31 cellular contexts compared by ENCODE assay signal in genomic region chr4:86108834-86109233, GRCh38.
"Had no signal": no experiment of that assay in that cellular context is flagged by ENCODE, and none has a peak within 500 bp of the region (broad histone marks: within the 10 kb centered on the region; RNA-seq: fewer than 3 reads in every experiment).

No MANE protein-coding gene starts in this region.

- DNase-seq: activated CD4-positive, alpha-beta memory T cell treated with anti-CD3 and anti-CD28 coated beads, Interleukin-2, amount 10 ng/mL, durations not matched to agents 7 days and 5 days; activated CD4-positive, alpha-beta T cell treated with anti-CD3 and anti-CD28 coated beads for 1 hour; activated CD4-positive, alpha-beta T cell treated with anti-CD3 and anti-CD28 coated beads for 36 hours; activated CD4-positive, alpha-beta T cell treated with anti-CD3 and anti-CD28 coated beads for 48 hours; activated CD4-positive, alpha-beta T cell treated with anti-CD3 and anti-CD28 coated beads, Interleukin-2, amount 10 ng/mL, durations not matched to agents 7 days and 5 days; activated CD4-positive, alpha-beta T cell treated with anti-CD3 and anti-CD28 coated beads, Interleukin-2, amount 50 U/mL, for 48 hours; activated CD4-positive, CD25-positive, alpha-beta regulatory T cell; activated CD8-positive, alpha-beta memory T cell treated with anti-CD3 and anti-CD28 coated beads for 24 hours; activated CD8-positive, alpha-beta memory T cell treated with anti-CD3 and anti-CD28 coated beads, Interleukin-2, amount 10 ng/mL, durations not matched to agents 7 days and 5 days; activated CD8-positive, alpha-beta memory T cell treated with anti-CD3 and anti-CD28 coated beads, Interleukin-2, amount 50 U/mL, for 48 hours; activated CD8-positive, alpha-beta T cell treated with anti-CD3 and anti-CD28 coated beads, Interleukin-2, amount 10 ng/mL, durations not matched to agents 7 days and 5 days; activated effector memory CD4-positive, alpha-beta T cell treated with Interleukin-2 at 50 U/mL for 16 hours; activated gamma-delta T cell; activated naive CD4-positive, alpha-beta T cell treated with anti-CD3 and anti-CD28 coated beads, Interleukin-2, amount 10 ng/mL, durations not matched to agents 7 days and 5 days; activated naive CD4-positive, alpha-beta T cell treated with Interleukin-2 at 50 U/mL for 16 hours; activated naive CD8-positive, alpha-beta T cell treated with anti-CD3 and anti-CD28 coated beads, Interleukin-2, amount 10 ng/mL, durations not matched to agents 7 days and 5 days; activated naive CD8-positive, alpha-beta T cell treated with anti-CD3 and anti-CD28 coated beads, Interleukin-2, amount 50 U/mL, for 24 hours; activated T-cell treated with anti-CD3 and anti-CD28 coated beads, Interleukin-2, amount 50 U/mL, for 24 hours; activated T-cell treated with anti-CD3 and anti-CD28 coated beads, Interleukin-2, amount 50 U/mL, for 48 hours; amygdala; anterior cingulate cortex; caudate nucleus; cerebellar nuclear complex; T-helper 1 cell; T-helper 2 cell; T-helper 9 cell; WERI-Rb-1 had no signal

- H3K4me3 ChIP-seq: ascending aorta, cardiac muscle cell had no signal

- H3K27me3 ChIP-seq: ascending aorta, cardiac muscle cell had no signal

- ATAC-seq: activated CD4-positive, alpha-beta T cell treated with anti-CD3 and anti-CD28 coated beads for 36 hours; activated CD4-positive, CD25-positive, alpha-beta regulatory T cell treated with anti-CD3 and anti-CD28 coated beads, Interleukin-2, amount 50 U/mL, for 24 hours; activated CD8-positive, alpha-beta memory T cell treated with anti-CD3 and anti-CD28 coated beads, Interleukin-2, amount 10 ng/mL, durations not matched to agents 7 days and 5 days; activated CD8-positive, alpha-beta T cell treated with anti-CD3 and anti-CD28 coated beads, Interleukin-2, amount 10 ng/mL, durations not matched to agents 7 days and 5 days; activated naive CD8-positive, alpha-beta T cell treated with anti-CD3 and anti-CD28 coated beads, Interleukin-2, amount 50 U/mL, for 24 hours; WTC11 had no signal

- H3K4me1 ChIP-seq: ascending aorta had no signal

- H3K36me3 ChIP-seq: ascending aorta, cardiac muscle cell, WERI-Rb-1 had no signal

- H3K27ac ChIP-seq: ascending aorta, cardiac muscle cell, WERI-Rb-1 had no signal
